Comparison of ENCODE assay signal across 10 cellular contexts in genomic region chr9:115694014-115694413, GRCh38.
DNase-seq lines count a peak whose midpoint lies in the region; ATAC-seq and TF ChIP-seq lines count a peak whose summit lies in the region.
"Had no signal": no experiment of that assay in that cellular context is flagged by ENCODE, and none has a peak within 500 bp of the region (broad histone marks: within the 10 kb centered on the region; RNA-seq: fewer than 3 reads in every experiment).

No MANE protein-coding gene starts in this region.

- POLR2A ChIA-PET in SK-N-SH (lab: Yijun Ruan, JAX), result no interaction called here

- TF ChIP-seq RAD21 in SK-N-SH (IDR thresholded peaks at IDR 0.05; ENCODE audit: low read length), result peak; percentile 66

- H3K4me1 ChIP-seq in SK-N-SH (ENCODE audit: control insufficient read depth in 1 of 2, insufficient read depth in 2 of 2, low read depth in 1 of 2, low read length in 1 of 2), result peaks cover 3 to 36% of the 10 kb centered on the region in 2 experiments; a peak in 2 of 4 replicates

- no peaks in the 10 kb centered on the region for H3K79me2 ChIP-seq in SK-N-SH (ENCODE audit: insufficient read depth)

- WGBS in SK-N-SH (ENCODE audit: low lambda C conversion rate), result 66% methylated on average over 2 of the region's 2 CpGs

- ATAC-seq in GM21367 (IDR thresholded peaks at IDR 0.05; ENCODE audit: unreplicated experiment) (no peak), HG02759 (IDR thresholded peaks at IDR 0.05; ENCODE audit: unreplicated experiment) (no peak)
- ATAC-seq: Panc1 had no signal

- DNase-seq in HK-2 (ENCODE audit: unreplicated experiment), result peak; percentile 16
- DNase-seq in SK-N-SH, result no peak
- peak; percentile 89 for DNase-seq in glomerular visceral epithelial cell (ENCODE audit: extremely low spot score)
- peak; percentile 94 for DNase-seq in skeletal muscle cell (ENCODE audit: low read depth)
- DNase-seq in SKM-1 (lab: John Stamatoyannopoulos, UW; ENCODE audit: unreplicated experiment), result no peak
- DNase-seq in nucleus accumbens (lab: John Stamatoyannopoulos, UW), result no peak
- DNase-seq: stimulated activated CD4-positive, alpha-beta T cell treated with anti-CD3 and anti-CD28 coated beads, Interleukin-12 subunit alpha, Interleukin-12 subunit beta, amount 100 ng/mL, for 4 hours had no signal

- no peaks in the 10 kb centered on the region for H3K36me3 ChIP-seq in SK-N-SH (replicated peaks in 1 of 2; ENCODE audit: control insufficient read depth in 1 of 2, insufficient read depth in 2 of 2, low read length in 1 of 2)

- H3K4me2 ChIP-seq in SK-N-SH, result no peak overlapping the region

- H2AFZ ChIP-seq in SK-N-SH (ENCODE audit: low read depth), result no peak overlapping the region

- no peaks in the 10 kb centered on the region for H3K27me3 ChIP-seq in SK-N-SH (ENCODE audit: insufficient read depth)

- no peaks in the 10 kb centered on the region for H3K9me2 ChIP-seq in SK-N-SH

- peak; percentile 61 for TF ChIP-seq CTCF in SK-N-SH (IDR thresholded peaks at IDR 0.05)

- H3F3A ChIP-seq in SK-N-SH (replicated peaks; ENCODE audit: insufficient read depth), result peaks cover 44% of the 10 kb centered on the region

- peak overlapping the region in 1 of 2 experiments; percentile 100; a peak in 2 of 4 replicates for H3K27ac ChIP-seq in SK-N-SH (ENCODE audit: low read depth in 2 of 2, low read length in 1 of 2)

- H3K4me3 ChIP-seq in SK-N-SH (ENCODE audit: low read depth in 2 of 2, low read length in 1 of 2), result no peak overlapping the region
- H3K4me3 ChIP-seq in skeletal muscle cell (ENCODE audit: low read depth, low read length), result no peak overlapping the region

- no peaks in the 10 kb centered on the region for H4K20me1 ChIP-seq in SK-N-SH (ENCODE audit: insufficient read depth)

- H3K9me3 ChIP-seq in SK-N-SH, result no peaks in the 10 kb centered on the region

- no peak for TF ChIP-seq EP300 in SK-N-SH (IDR thresholded peaks at IDR 0.05; ENCODE audit: borderline replicate concordance in 1 of 2, low read depth in 1 of 2, low read length in 1 of 2)

- peak overlapping the region; percentile 11; the same call in 1 of the 2 replicates for H3K9ac ChIP-seq in SK-N-SH

- CTCF ChIA-PET in SK-N-SH (lab: Yijun Ruan, JAX), result no interaction called here

TF ChIP-seq in SK-N-SH, 30 proteins besides CTCF, POLR2A, EP300 and RAD21:
- TF ChIP-seq CHD2 (IDR thresholded peaks at IDR 0.05; ENCODE audit: low read length, partially characterized antibody) (no peak), SMC3 (IDR thresholded peaks at IDR 0.05; ENCODE audit: low read depth, low read length) (peak; percentile 55)

Comparison
In these comparisons a context has a peak if more than half of its experiments do, and no peak if none do; other contexts are left out.
1. DNase-seq: peak in HK-2 (single experiment), glomerular visceral epithelial cell (single experiment) and skeletal muscle cell (single experiment); none in SK-N-SH (single experiment), SKM-1 (single experiment) and nucleus accumbens (0 of 56).